Comparison of ENCODE assay signal across 33 cellular contexts in genomic region chr3:15155840-15156360, GRCh38.
"Had no signal": no experiment of that assay in that cellular context is flagged by ENCODE, and none has a peak within 500 bp of the region (broad histone marks: within the 10 kb centered on the region; RNA-seq: fewer than 3 reads in every experiment).

No MANE protein-coding gene starts in this region.

- H3K27ac ChIP-seq: adrenal gland, body of pancreas, brain microvascular endothelial cell, breast epithelium, VCaP had no signal

- FAIRE-seq: astrocyte, TTC549 had no signal

- H3K9me3 ChIP-seq: adrenal gland, body of pancreas, breast epithelium had no signal

- H3K4me3 ChIP-seq: adrenal gland, body of pancreas, breast epithelium had no signal

- DNase-seq: activated B cell treated with CpG ODN at 0.5 μM for 24 hours; activated CD4-positive, alpha-beta memory T cell treated with anti-CD3 and anti-CD28 coated beads for 36 hours; activated CD4-positive, alpha-beta T cell treated with anti-CD3 and anti-CD28 coated beads for 4 hours; activated CD4-positive, alpha-beta T cell treated with anti-CD3 and anti-CD28 coated beads, Interleukin-2, amount 10 ng/mL, durations not matched to agents 24 days and 14 days; activated CD4-positive, alpha-beta T cell treated with anti-CD3 and anti-CD28 coated beads, Interleukin-2, amount 50 U/mL, for 1 hour; activated CD4-positive, alpha-beta T cell treated with anti-CD3 and anti-CD28 coated beads, Interleukin-2, amount 50 U/mL, for 4 hours; activated CD4-positive, CD25-positive, alpha-beta regulatory T cell treated with anti-CD3 and anti-CD28 coated beads, Interleukin-2, amount 50 U/mL, for 72 hours; activated CD8-positive, alpha-beta memory T cell treated with anti-CD3 and anti-CD28 coated beads, Interleukin-2, amount 50 U/mL, for 4 hours; activated CD8-positive, alpha-beta T cell treated with anti-CD3 and anti-CD28 coated beads for 36 hours; activated effector memory CD4-positive, alpha-beta T cell treated with anti-CD3 and anti-CD28 coated beads, Interleukin-2, amount 50 U/mL, for 16 hours; activated gamma-delta T cell treated with Interleukin-2 at 50 U/mL for 16 hours; activated naive CD4-positive, alpha-beta T cell; activated naive CD4-positive, alpha-beta T cell treated with anti-CD3 and anti-CD28 coated beads for 36 hours; activated naive CD4-positive, alpha-beta T cell treated with anti-CD3 and anti-CD28 coated beads, Interleukin-2, amount 50 U/mL, for 16 hours; activated naive CD8-positive, alpha-beta T cell treated with anti-CD3 and anti-CD28 coated beads for 36 hours; activated T-cell treated with anti-CD3 and anti-CD28 coated beads for 4 hours; activated T-cell treated with anti-CD3 and anti-CD28 coated beads, Interleukin-2, amount 50 U/mL, for 1 hour; activated T-cell treated with anti-CD3 and anti-CD28 coated beads, Interleukin-2, amount 50 U/mL, for 4 hours; activated T-cell treated with anti-CD3 and anti-CD28 coated beads, Interleukin-2, amount 50 U/mL, for 72 hours; adrenal gland; amniotic stem cell; aorta; body of pancreas; brain microvascular endothelial cell; central memory CD4-positive, alpha-beta T cell; T-helper 2 cell; T-helper 9 cell had no signal

- H3K36me3 ChIP-seq: adrenal gland, brain microvascular endothelial cell, breast epithelium had no signal

- ATAC-seq: activated CD8-positive, alpha-beta T cell treated with anti-CD3 and anti-CD28 coated beads for 36 hours; activated naive CD4-positive, alpha-beta T cell treated with anti-CD3 and anti-CD28 coated beads, Interleukin-2, amount 50 U/mL, for 72 hours; activated T-cell treated with anti-CD3 and anti-CD28 coated beads, Interleukin-2, amount 50 U/mL, for 4 hours; activated T-cell treated with anti-CD3 and anti-CD28 coated beads, Interleukin-2, amount 50 U/mL, for 72 hours; activated T-helper 17 cell treated with anti-CD3 and anti-CD28 coated beads, Interleukin-2, amount 50 U/mL, for 72 hours; body of pancreas had no signal

- H3K27me3 ChIP-seq: adrenal gland, body of pancreas had no signal

- H3K4me1 ChIP-seq: adrenal gland, body of pancreas, breast epithelium had no signal
